ENCODE assay signal across 1 cellular context in the genomic region with DNA sequence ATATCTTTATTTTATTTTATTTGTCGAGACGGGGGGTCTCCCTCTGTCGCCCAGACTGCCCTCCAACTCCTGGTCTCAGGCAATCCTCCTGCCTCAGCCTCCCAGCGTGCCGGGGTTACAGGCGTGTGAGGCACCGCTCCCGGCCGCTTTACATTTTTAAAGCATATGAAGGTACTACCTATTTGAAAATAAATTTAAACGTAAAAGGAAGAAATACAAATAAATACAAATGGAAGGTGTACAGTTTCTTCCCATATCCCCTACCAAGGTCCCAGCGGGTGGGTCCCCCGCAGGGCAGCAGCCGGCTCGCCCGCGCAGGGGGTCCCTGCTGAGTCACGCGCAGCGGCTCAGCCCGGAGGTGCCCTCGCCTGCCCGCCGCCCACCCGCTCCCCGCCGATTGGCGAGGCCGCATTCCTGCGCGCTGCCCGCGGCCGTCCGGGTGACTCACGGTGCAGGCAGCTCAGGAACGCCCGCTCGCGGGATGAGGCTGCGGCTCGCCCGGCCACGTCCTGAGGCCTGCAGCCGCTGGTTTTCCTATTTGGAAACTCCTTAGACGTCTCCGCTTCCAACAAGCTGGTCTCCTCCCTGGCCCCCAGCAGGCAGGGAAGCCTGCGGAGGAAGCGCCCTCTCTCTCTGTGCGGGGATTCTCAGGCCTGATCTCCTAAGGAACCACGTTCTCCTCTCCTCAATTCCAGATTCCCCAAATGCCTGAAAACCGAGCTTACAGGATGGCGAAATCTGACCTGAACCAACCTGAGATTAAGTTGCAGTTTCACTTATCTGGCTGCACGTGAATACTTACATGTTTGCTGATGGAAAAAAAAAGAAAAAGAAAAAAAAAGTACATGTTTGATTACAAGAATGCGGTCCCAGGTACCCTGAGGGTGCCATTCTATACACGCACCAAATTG.
TF ChIP-seq lines count a peak whose summit lies in the region.

No MANE protein-coding gene starts in this region.

TF ChIP-seq in Ishikawa, 13 proteins besides CTCF, POLR2A, EP300 and RAD21 (continued from another document):
- TF ChIP-seq, protein P1, sequence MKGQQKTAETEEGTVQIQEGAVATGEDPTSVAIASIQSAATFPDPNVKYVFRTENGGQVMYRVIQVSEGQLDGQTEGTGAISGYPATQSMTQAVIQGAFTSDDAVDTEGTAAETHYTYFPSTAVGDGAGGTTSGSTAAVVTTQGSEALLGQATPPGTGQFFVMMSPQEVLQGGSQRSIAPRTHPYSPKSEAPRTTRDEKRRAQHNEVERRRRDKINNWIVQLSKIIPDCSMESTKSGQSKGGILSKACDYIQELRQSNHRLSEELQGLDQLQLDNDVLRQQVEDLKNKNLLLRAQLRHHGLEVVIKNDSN (IDR thresholded peaks at IDR 0.05) = peak; percentile 57; the same call in 1 of the 2 replicates
- peak; percentile 89 for TF ChIP-seq CEBPB (IDR thresholded peaks at IDR 0.05)
- peak; percentile 96 for TF ChIP-seq EGR1 (IDR thresholded peaks at IDR 0.05)
- no peak for TF ChIP-seq CREB1 (IDR thresholded peaks at IDR 0.05; ENCODE audit: low read depth)
- peak; percentile 65; the same call in 1 of the 2 replicates for TF ChIP-seq NFIC (IDR thresholded peaks at IDR 0.05)
- TF ChIP-seq FOXM1 (IDR thresholded peaks at IDR 0.05; ENCODE audit: borderline replicate concordance, low read depth) = peak; percentile 80
- TF ChIP-seq TCF12 (IDR thresholded peaks at IDR 0.05; ENCODE audit: low read depth) = peak; percentile 97
- TF ChIP-seq TEAD4 (IDR thresholded peaks at IDR 0.05) = peak; percentile 100
- TF ChIP-seq TAF1 (IDR thresholded peaks at IDR 0.05; ENCODE audit: low read depth) = peak; percentile 39
- peak; percentile 97 for TF ChIP-seq ZBTB7A (IDR thresholded peaks at IDR 0.05; ENCODE audit: low read depth)
TF ChIP-seq in Ishikawa: peak in this region for 10.
